ENCODE assay signal across 12 cellular contexts in genomic region chr9:128020692-128021091, GRCh38. TPM values are rescaled to one million over a fixed set of nuclear protein-coding genes. Genes with fewer than 3 reads are reported as not detected.
DNase-seq lines count a peak whose midpoint lies in the region; ATAC-seq and TF ChIP-seq lines count a peak whose summit lies in the region.
"Had no signal": no experiment of that assay in that cellular context is flagged by ENCODE, and none has a peak within 500 bp of the region (broad histone marks: within the 10 kb centered on the region; RNA-seq: fewer than 3 reads in every experiment).

No MANE protein-coding gene starts in this region.

- H3K4me2 ChIP-seq in H9 (ENCODE audit: insufficient read depth, insufficient read length, low read length) (no peak overlapping the region), mesendoderm (ENCODE audit: low read length) (no peak overlapping the region)

- TF ChIP-seq EP300 in transverse colon (IDR thresholded peaks at IDR 0.05; ENCODE audit: low read depth) = no peak

- H4K5ac ChIP-seq in H9 (ENCODE audit: insufficient read length, low read depth, low read length) (no peak overlapping the region), mesendoderm (ENCODE audit: low read length) (no peak overlapping the region)

- in situ Hi-C loops in transverse colon (cut with MboI; ENCODE audit: low pct_ligation_motif_present in 1 of 4, low pct_unique_long_range_greater_than_20kb in 1 of 4, low sequenced_read_pairs in 3 of 4) = no loop called here

- peak overlapping the region; percentile 77 to 98 (median 92) for H3K27ac Mint-ChIP-seq in CD8-positive, alpha-beta memory T cell
- H3K27ac Mint-ChIP-seq in H9 = no peak overlapping the region; a peak in 1 of 7 replicates
- peak overlapping the region; percentile 66 for H3K27ac Mint-ChIP-seq in activated CD8-positive, alpha-beta T cell treated with anti-CD3 and anti-CD28 coated beads, Interleukin-2, amount 10 ng/mL, durations not matched to agents 7 days and 5 days

- H2BK15ac ChIP-seq in H9 (ENCODE audit: low read depth, low read length) = no peak overlapping the region
- no peak overlapping the region for H2BK15ac ChIP-seq in mesendoderm (replicated peaks; ENCODE audit: low read depth)

- H3K23ac ChIP-seq in H9 (ENCODE audit: insufficient read length, low read depth, low read length) (no peak overlapping the region), mesendoderm (ENCODE audit: low read length) (no peak overlapping the region)

- H3K4me1 Mint-ChIP-seq in CD8-positive, alpha-beta memory T cell = peaks cover 50 to 66% (median 52%) of the 10 kb centered on the region in 3 donors
- no peaks in the 10 kb centered on the region for H3K4me1 Mint-ChIP-seq in H9
- peaks cover 60% of the 10 kb centered on the region for H3K4me1 Mint-ChIP-seq in activated CD8-positive, alpha-beta T cell treated with anti-CD3 and anti-CD28 coated beads, Interleukin-2, amount 10 ng/mL, durations not matched to agents 7 days and 5 days (ENCODE audit: low read depth)

- no peak overlapping the region for H2BK20ac ChIP-seq in H9 (ENCODE audit: low read depth, low read length, poor library complexity, severe bottlenecking)

- H3K14ac ChIP-seq in H9 (ENCODE audit: insufficient read depth, low read length) = no peak overlapping the region

- WGBS in H9 (ENCODE audit: extremely low coverage, insufficient read length, low lambda C conversion rate) = no CpG with 5 or more reads among the region's 4 CpGs
- no CpG with 5 or more reads among the region's 4 CpGs for WGBS in mesendoderm (ENCODE audit: extremely low coverage, insufficient coverage, low lambda C conversion rate)
- WGBS in transverse colon (ENCODE audit: low coverage in 1 of 2), 2 donors = 90 to 92% methylated on average over 3 to 4 of the region's 4 CpGs

- H3K4me3 ChIP-seq in CD8-positive, alpha-beta memory T cell (ENCODE audit: low read length) = no peak overlapping the region
- H3K4me3 ChIP-seq in mesendoderm (ENCODE audit: low read length) (no peak overlapping the region), transverse colon (no peak overlapping the region)

- H2BK5ac ChIP-seq in H9 (ENCODE audit: insufficient read length, low read length) = no peak overlapping the region
- H2BK5ac ChIP-seq in mesendoderm (ENCODE audit: low read length) = no peak overlapping the region

- ATAC-seq in activated CD8-positive, alpha-beta T cell treated with anti-CD3 and anti-CD28 coated beads, Interleukin-2, amount 10 ng/mL, durations not matched to agents 7 days and 5 days = no peak
- no peak for ATAC-seq in HG03097 (IDR thresholded peaks at IDR 0.05; ENCODE audit: low FRiP score, unreplicated experiment)

- DNase-seq in CD8-positive, alpha-beta memory T cell = no peak
- DNase-seq in H9 (peak; percentile 52), mesendoderm (peak; percentile 46), NCI-H146 treated with DMSO at 0.1 percent for 48 hours (lab: John Stamatoyannopoulos, UW; ENCODE audit: unreplicated experiment) (no peak), transverse colon (no peak), NCI-H1417 (lab: John Stamatoyannopoulos, UW) (no peak)
- DNase-seq in activated CD8-positive, alpha-beta T cell treated with anti-CD3 and anti-CD28 coated beads, Interleukin-2, amount 10 ng/mL, durations not matched to agents 7 days and 5 days = no peak
- DNase-seq: activated gamma-delta T cell treated with Interleukin-2 at 50 U/mL for 16 hours, hippocampal formation, MV-4-11, NCI-H774 had no signal

- H3K56ac ChIP-seq in H9 (ENCODE audit: insufficient read length, low read depth, low read length) (no peak overlapping the region), mesendoderm (ENCODE audit: low read length) (no peak overlapping the region)

- H2AK5ac ChIP-seq in H9 (ENCODE audit: insufficient read length, low read length) (no peak overlapping the region), mesendoderm (ENCODE audit: low read length) (no peak overlapping the region)

- H3K36me3 ChIP-seq in CD8-positive, alpha-beta memory T cell (ENCODE audit: insufficient read depth, low read length) = no peaks in the 10 kb centered on the region
- no peaks in the 10 kb centered on the region for H3K36me3 ChIP-seq in mesendoderm (ENCODE audit: control insufficient read depth, insufficient read depth, low read length)
- no peaks in the 10 kb centered on the region for H3K36me3 ChIP-seq in transverse colon

- H2BK120ac ChIP-seq in H9 (ENCODE audit: low read depth, low read length, poor library complexity, severe bottlenecking) (no peak overlapping the region), mesendoderm (ENCODE audit: low read depth, low read length) (no peak overlapping the region)

- H3K9ac ChIP-seq in H9 (ENCODE audit: extremely low read depth, insufficient read length, low read length) (no peak overlapping the region), mesendoderm (ENCODE audit: low read length) (no peak overlapping the region)

- no peaks in the 10 kb centered on the region for H4K20me1 ChIP-seq in H9 (ENCODE audit: control insufficient read depth, insufficient read depth, insufficient read length)

- no peaks in the 10 kb centered on the region for H3K27me3 ChIP-seq in CD8-positive, alpha-beta memory T cell (ENCODE audit: insufficient read depth, low read length, poor library complexity, severe bottlenecking)
- H3K27me3 ChIP-seq in H9 (ENCODE audit: insufficient read depth, low read length) = no peaks in the 10 kb centered on the region
- H3K27me3 ChIP-seq in mesendoderm (ENCODE audit: insufficient read depth, low read length, poor library complexity) = no peaks in the 10 kb centered on the region
- H3K27me3 ChIP-seq in transverse colon = no peaks in the 10 kb centered on the region

- H3K9me3 ChIP-seq in CD8-positive, alpha-beta memory T cell (ENCODE audit: low read length) = no peaks in the 10 kb centered on the region
- no peaks in the 10 kb centered on the region for H3K9me3 ChIP-seq in H9 (ENCODE audit: control insufficient read depth, low read depth, low read length)
- no peaks in the 10 kb centered on the region for H3K9me3 ChIP-seq in transverse colon

- H3T11ph ChIP-seq in H9 (ENCODE audit: low read length) = no peak overlapping the region

- no peak overlapping the region for H3K4ac ChIP-seq in H9 (ENCODE audit: low read depth, low read length)
- no peak overlapping the region for H3K4ac ChIP-seq in mesendoderm (ENCODE audit: low read depth, low read length)

- H3K79me1 ChIP-seq in H9 (ENCODE audit: insufficient read depth, low read depth, low read length, poor library complexity, severe bottlenecking) (no peaks in the 10 kb centered on the region), mesendoderm (ENCODE audit: low read length) (no peaks in the 10 kb centered on the region)

- CTCF ChIA-PET in CD8-positive, alpha-beta memory T cell (lab: Charles Lee) = interaction anchor here (1.0 to 1.8 kb wide), 4 partner anchors 10 to 65 kb away, joined by 3 to 10 read pairs (median 3); no protein-coding TSS in a partner anchor
- CTCF ChIA-PET in activated CD8-positive, alpha-beta T cell treated with anti-CD3 and anti-CD28 coated beads, Interleukin-2, amount 10 ng/mL, durations not matched to agents 7 days and 5 days (lab: Charles Lee) = interaction anchor here (0.7 to 2.5 kb wide), 7 partner anchors 12 to 127 kb away, joined by 3 to 12 read pairs (median 3); no protein-coding TSS in a partner anchor

- H4K91ac ChIP-seq in H9 (ENCODE audit: insufficient read length, low read depth, low read length) = no peak overlapping the region

- H3K36me3 Mint-ChIP-seq in CD8-positive, alpha-beta memory T cell = no peaks in the 10 kb centered on the region
- H3K36me3 Mint-ChIP-seq in H9 (ENCODE audit: insufficient read depth in 1 of 3, low read depth in 3 of 3) = no peaks in the 10 kb centered on the region
- no peaks in the 10 kb centered on the region for H3K36me3 Mint-ChIP-seq in activated CD8-positive, alpha-beta T cell treated with anti-CD3 and anti-CD28 coated beads, Interleukin-2, amount 10 ng/mL, durations not matched to agents 7 days and 5 days (ENCODE audit: low read depth)

- no peak overlapping the region for H2AFZ ChIP-seq in H9 (ENCODE audit: low read length)

- H3K27ac ChIP-seq in CD8-positive, alpha-beta memory T cell (ENCODE audit: low read depth, low read length) = no peak overlapping the region
- no peak overlapping the region for H3K27ac ChIP-seq in H9 (ENCODE audit: insufficient read length, low read depth, low read length)
- H3K27ac ChIP-seq in mesendoderm (ENCODE audit: low read depth, low read length) = no peak overlapping the region
- H3K27ac ChIP-seq in transverse colon = no peak overlapping the region

- no peaks in the 10 kb centered on the region for H3K79me2 ChIP-seq in H9 (ENCODE audit: insufficient read depth, low read length)
- H3K79me2 ChIP-seq in mesendoderm (ENCODE audit: control insufficient read depth, insufficient read depth, low read length) = no peaks in the 10 kb centered on the region

- intact Hi-C loops in transverse colon (cut with DNase I; ENCODE audit: low total_unique reads) = no loop called here

- no peaks in the 10 kb centered on the region for H3K9me3 Mint-ChIP-seq in CD8-positive, alpha-beta memory T cell
- H3K9me3 Mint-ChIP-seq in H9 = no peaks in the 10 kb centered on the region
- H3K9me3 Mint-ChIP-seq in activated CD8-positive, alpha-beta T cell treated with anti-CD3 and anti-CD28 coated beads, Interleukin-2, amount 10 ng/mL, durations not matched to agents 7 days and 5 days (ENCODE audit: insufficient read depth) = no peaks in the 10 kb centered on the region

- peak; percentile 56 for TF ChIP-seq CTCF in H9 (conservative IDR thresholded peaks at IDR 0.05)
- TF ChIP-seq CTCF in transverse colon (IDR thresholded peaks at IDR 0.05) = no peak

- TF ChIP-seq POLR2A in transverse colon (IDR thresholded peaks at IDR 0.05) = no peak

- H3K4me1 ChIP-seq in CD8-positive, alpha-beta memory T cell (ENCODE audit: insufficient read depth, low read length) = peaks cover 53% of the 10 kb centered on the region
- H3K4me1 ChIP-seq in H9 (ENCODE audit: insufficient read depth, low read length) = no peaks in the 10 kb centered on the region
- H3K4me1 ChIP-seq in mesendoderm (ENCODE audit: control insufficient read depth, low read depth, low read length) = no peaks in the 10 kb centered on the region
- peaks cover 0 to 7% (median 0%) of the 10 kb centered on the region in 4 donors for H3K4me1 ChIP-seq in transverse colon

- H3K4me3 Mint-ChIP-seq in CD8-positive, alpha-beta memory T cell = no peak overlapping the region
- no peak overlapping the region for H3K4me3 Mint-ChIP-seq in H9
- no peak overlapping the region for H3K4me3 Mint-ChIP-seq in activated CD8-positive, alpha-beta T cell treated with anti-CD3 and anti-CD28 coated beads, Interleukin-2, amount 10 ng/mL, durations not matched to agents 7 days and 5 days

- POLR2A ChIA-PET in CD8-positive, alpha-beta memory T cell (lab: Charles Lee) = interaction anchor here (0.7 to 1.0 kb wide), 2 partner anchors 11 kb away, joined by 3 to 4 read pairs; no protein-coding TSS in a partner anchor
- POLR2A ChIA-PET in activated CD8-positive, alpha-beta T cell treated with anti-CD3 and anti-CD28 coated beads, Interleukin-2, amount 10 ng/mL, durations not matched to agents 7 days and 5 days (lab: Charles Lee) = interaction anchor here (1.2 to 2.4 kb wide), 3 partner anchors 13 to 49 kb away, joined by 3 to 7 read pairs (median 3); no protein-coding TSS in a partner anchor

- no peak overlapping the region for H3K18ac ChIP-seq in H9 (ENCODE audit: insufficient read length, low read depth, low read length)
- H3K18ac ChIP-seq in mesendoderm (ENCODE audit: low read length) = no peak overlapping the region

- peaks cover 3% of the 10 kb centered on the region for H3K23me2 ChIP-seq in H9 (ENCODE audit: insufficient read length, low read depth, low read length, poor library complexity, severe bottlenecking)

- H4K8ac ChIP-seq in H9 (replicated peaks; ENCODE audit: insufficient read length, low read depth, low read length) (no peak overlapping the region), mesendoderm (ENCODE audit: low read depth, low read length) (no peak overlapping the region)

- no peak overlapping the region for H2BK12ac ChIP-seq in H9 (ENCODE audit: insufficient read length, low read depth, low read length)

- H3K27me3 Mint-ChIP-seq in CD8-positive, alpha-beta memory T cell = no peaks in the 10 kb centered on the region
- peaks cover 3% of the 10 kb centered on the region for H3K27me3 Mint-ChIP-seq in H9 (ENCODE audit: low read depth)
- H3K27me3 Mint-ChIP-seq in activated CD8-positive, alpha-beta T cell treated with anti-CD3 and anti-CD28 coated beads, Interleukin-2, amount 10 ng/mL, durations not matched to agents 7 days and 5 days (ENCODE audit: low read depth) = no peaks in the 10 kb centered on the region

RNA-seq across cellular contexts. Expression of gene EEIG1, which starts 39.9 kb away (rescaled TPM):
- 10 to 100 TPM; 82.2 to 93.3 TPM for total RNA-seq in CD8-positive, alpha-beta memory T cell
- polyA plus RNA-seq in CD8-positive, alpha-beta memory T cell = 167 TPM
- total RNA-seq in H9 (2021) = 52.3 and 59.5 TPM in 2 replicates
- total RNA-seq in activated CD8-positive, alpha-beta T cell treated with anti-CD3 and anti-CD28 coated beads, Interleukin-2, amount 10 ng/mL, durations not matched to agents 7 days and 5 days = 100 to 1,000 TPM; 227 to 232 TPM
- 17.5 TPM for polyA plus RNA-seq in mesendoderm (2013, experiment 1 of 2)
- 16.7 TPM for polyA plus RNA-seq in mesendoderm (2013, experiment 2 of 2)
- 100 to 1,000 TPM in 2 of 4 donors, 10 to 100 TPM in 2; 77.0 to 230 (median 96.7) TPM for total RNA-seq in transverse colon

RNA-seq across cellular contexts. Expression of gene NAIF1, which starts 46.4 kb away (rescaled TPM):
- total RNA-seq in CD8-positive, alpha-beta memory T cell = 10 to 100 TPM; 13.1 to 14.0 TPM
- polyA plus RNA-seq in CD8-positive, alpha-beta memory T cell = 13.5 TPM
- total RNA-seq in H9 (2021) (6.3 TPM in 2 replicates), transverse colon (10 to 100 TPM in 3 of 4 donors, under 1 TPM in 1; 0.60 to 23.2 (median 14.0) TPM)
- 10 to 100 TPM; 13.3 to 15.4 TPM for total RNA-seq in activated CD8-positive, alpha-beta T cell treated with anti-CD3 and anti-CD28 coated beads, Interleukin-2, amount 10 ng/mL, durations not matched to agents 7 days and 5 days
- polyA plus RNA-seq in mesendoderm (2013, experiment 1 of 2) = 5.7 TPM
- polyA plus RNA-seq in mesendoderm (2013, experiment 2 of 2) = 4.9 TPM

RNA-seq across cellular contexts. Expression of gene SLC25A25, which starts 47.3 kb away (rescaled TPM):
- 10 to 100 TPM; 17.7 to 17.8 TPM for total RNA-seq in CD8-positive, alpha-beta memory T cell
- 19.8 TPM for polyA plus RNA-seq in CD8-positive, alpha-beta memory T cell
- 16.0 and 16.9 TPM in 2 replicates for total RNA-seq in H9 (2021)
- 10 to 100 TPM; 17.2 to 19.2 TPM for total RNA-seq in activated CD8-positive, alpha-beta T cell treated with anti-CD3 and anti-CD28 coated beads, Interleukin-2, amount 10 ng/mL, durations not matched to agents 7 days and 5 days
- polyA plus RNA-seq in mesendoderm (2013, experiment 1 of 2) = 11.9 TPM
- 12.3 TPM for polyA plus RNA-seq in mesendoderm (2013, experiment 2 of 2)
- 10 to 100 TPM; 25.5 to 35.5 (median 32.5) TPM for total RNA-seq in transverse colon

Comparison
In these comparisons a context has a peak if more than half of its experiments do, and no peak if none do; other contexts are left out.
1. DNase-seq: peak in H9 (single experiment) and mesendoderm (single experiment); none in CD8-positive, alpha-beta memory T cell (0 of 5), activated CD8-positive, alpha-beta T cell treated with anti-CD3 and anti-CD28 coated beads, Interleukin-2, amount 10 ng/mL, durations not matched to agents 7 days and 5 days (single experiment), NCI-H146 treated with DMSO at 0.1 percent for 48 hours (single experiment), transverse colon (single experiment) and NCI-H1417 (0 of 3).
2. H3K27ac Mint-ChIP-seq: peak in CD8-positive, alpha-beta memory T cell (8 of 8) and activated CD8-positive, alpha-beta T cell treated with anti-CD3 and anti-CD28 coated beads, Interleukin-2, amount 10 ng/mL, durations not matched to agents 7 days and 5 days (single experiment); none in H9 (0 of 3).